ENCODE assay signal across 8 cellular contexts in genomic region chr9:116403171-116403570, GRCh38.
"Had no signal": no experiment of that assay in that cellular context is flagged by ENCODE, and none has a peak within 500 bp of the region (broad histone marks: within the 10 kb centered on the region; RNA-seq: fewer than 3 reads in every experiment).

No MANE protein-coding gene starts in this region.

- ATAC-seq: GM23338, HCT116, HepG2 had no signal

- H3K36me3 Mint-ChIP-seq: IgD-negative memory B cell had no signal

- H3K27me3 Mint-ChIP-seq: IgD-negative memory B cell had no signal

- DNase-seq: H7, HFFc6 had no signal

- H3K27ac ChIP-seq: HL-60 had no signal

- H3K4me3 ChIP-seq: GM23338, HAP-1 had no signal

- H3K9me3 Mint-ChIP-seq: GM23338, HFFc6 had no signal

- H3K27ac Mint-ChIP-seq: GM23338, HFFc6, IgD-negative memory B cell had no signal

- H3K4me3 Mint-ChIP-seq: GM23338, HFFc6, IgD-negative memory B cell had no signal

- H3K9me3 ChIP-seq: HAP-1 had no signal

- H3K36me3 ChIP-seq: HAP-1 had no signal

- H3K4me1 Mint-ChIP-seq: GM23338, IgD-negative memory B cell had no signal
